In genomic region chr3:67564973-67565372, GRCh38 we compare ENCODE assay signal across 32 cellular contexts.
"Had no signal": no experiment of that assay in that cellular context is flagged by ENCODE, and none has a peak within 500 bp of the region (broad histone marks: within the 10 kb centered on the region; RNA-seq: fewer than 3 reads in every experiment).

No MANE protein-coding gene starts in this region.

- H3K4me3 ChIP-seq: adrenal gland, ascending aorta, cardiac muscle cell had no signal

- ATAC-seq: activated CD8-positive, alpha-beta T cell treated with anti-CD3 and anti-CD28 coated beads for 36 hours; activated naive CD4-positive, alpha-beta T cell treated with anti-CD3 and anti-CD28 coated beads, Interleukin-2, amount 50 U/mL, for 72 hours; activated T-cell treated with anti-CD3 and anti-CD28 coated beads, Interleukin-2, amount 50 U/mL, for 4 hours; activated T-cell treated with anti-CD3 and anti-CD28 coated beads, Interleukin-2, amount 50 U/mL, for 72 hours; activated T-helper 17 cell treated with anti-CD3 and anti-CD28 coated beads, Interleukin-2, amount 50 U/mL, for 72 hours had no signal

- H3K27ac ChIP-seq: adrenal gland, ascending aorta, cardiac muscle cell, VCaP had no signal

- H3K9me3 ChIP-seq: adrenal gland, ascending aorta had no signal

- H3K4me1 ChIP-seq: adrenal gland, ascending aorta had no signal

- DNase-seq: activated B cell treated with CpG ODN at 0.5 μM for 24 hours; activated CD4-positive, alpha-beta memory T cell treated with anti-CD3 and anti-CD28 coated beads for 36 hours; activated CD4-positive, alpha-beta T cell treated with anti-CD3 and anti-CD28 coated beads for 4 hours; activated CD4-positive, alpha-beta T cell treated with anti-CD3 and anti-CD28 coated beads, Interleukin-2, amount 10 ng/mL, durations not matched to agents 24 days and 14 days; activated CD4-positive, alpha-beta T cell treated with anti-CD3 and anti-CD28 coated beads, Interleukin-2, amount 50 U/mL, for 1 hour; activated CD4-positive, alpha-beta T cell treated with anti-CD3 and anti-CD28 coated beads, Interleukin-2, amount 50 U/mL, for 4 hours; activated CD4-positive, CD25-positive, alpha-beta regulatory T cell treated with anti-CD3 and anti-CD28 coated beads, Interleukin-2, amount 50 U/mL, for 72 hours; activated CD8-positive, alpha-beta memory T cell treated with anti-CD3 and anti-CD28 coated beads, Interleukin-2, amount 50 U/mL, for 4 hours; activated CD8-positive, alpha-beta T cell treated with anti-CD3 and anti-CD28 coated beads for 36 hours; activated effector memory CD4-positive, alpha-beta T cell treated with anti-CD3 and anti-CD28 coated beads, Interleukin-2, amount 50 U/mL, for 16 hours; activated gamma-delta T cell treated with Interleukin-2 at 50 U/mL for 16 hours; activated naive CD4-positive, alpha-beta T cell; activated naive CD4-positive, alpha-beta T cell treated with anti-CD3 and anti-CD28 coated beads for 36 hours; activated naive CD4-positive, alpha-beta T cell treated with anti-CD3 and anti-CD28 coated beads, Interleukin-2, amount 50 U/mL, for 16 hours; activated naive CD8-positive, alpha-beta T cell treated with anti-CD3 and anti-CD28 coated beads for 36 hours; activated T-cell treated with anti-CD3 and anti-CD28 coated beads for 4 hours; activated T-cell treated with anti-CD3 and anti-CD28 coated beads, Interleukin-2, amount 50 U/mL, for 1 hour; activated T-cell treated with anti-CD3 and anti-CD28 coated beads, Interleukin-2, amount 50 U/mL, for 4 hours; activated T-cell treated with anti-CD3 and anti-CD28 coated beads, Interleukin-2, amount 50 U/mL, for 72 hours; adrenal gland; amygdala; anterior cingulate cortex; caudate nucleus; cerebellar nuclear complex; T-helper 1 cell; T-helper 2 cell; T-helper 9 cell had no signal

- H3K36me3 ChIP-seq: adrenal gland, ascending aorta, cardiac muscle cell had no signal
